ENCODE assay signal across 1 cellular context in genomic region chr17:51257150-51258081, GRCh38.
TF ChIP-seq lines count a peak whose summit lies in the region.

No MANE protein-coding gene starts in this region.

TF ChIP-seq in GM23338, 12 proteins besides CTCF, POLR2A, EP300 and RAD21 (continued from another document):
- TF ChIP-seq ETS1 (IDR thresholded peaks at IDR 0.05) (no peak), NANOG (IDR thresholded peaks at IDR 0.05; ENCODE audit: borderline replicate concordance) (no peak), EZH2 (IDR thresholded peaks at IDR 0.05; ENCODE audit: low read depth, unreplicated experiment) (no peak), ZNF331 (CRISPR knock-in tag; IDR thresholded peaks at IDR 0.05; ENCODE audit: low read depth) (no peak), JUNB (IDR thresholded peaks at IDR 0.05; ENCODE audit: unreplicated experiment) (no peak)
